ENCODE assay signal across 8 cellular contexts in the genomic region with DNA sequence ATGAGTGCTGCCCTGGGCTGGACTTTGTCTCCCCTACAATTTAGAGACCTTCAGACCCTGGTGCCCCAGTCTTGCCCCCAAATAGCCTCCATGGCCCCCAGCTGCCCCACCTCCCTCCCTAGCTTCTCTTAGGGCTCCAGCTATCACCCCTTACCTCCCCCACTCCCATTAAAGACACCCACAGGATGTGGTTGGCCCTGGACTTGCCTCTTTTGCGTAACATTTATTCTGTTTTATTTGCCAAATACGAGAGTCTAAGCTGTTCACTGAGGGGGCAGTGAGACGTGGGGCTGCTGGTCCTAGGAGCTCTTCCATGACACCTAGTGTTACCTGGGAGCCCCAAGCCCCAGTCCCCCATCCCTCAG. TPM values are rescaled to one million over a fixed set of nuclear protein-coding genes. Genes with fewer than 3 reads are reported as not detected.
DNase-seq lines count a peak whose midpoint lies in the region.

No MANE protein-coding gene starts in this region.

- peak overlapping the region; percentile 35; the same call in 1 of the 2 replicates for H3K27ac ChIP-seq in SJCRH30
- peak overlapping the region; percentile 97 for H3K27ac ChIP-seq in duodenal mucosa (ENCODE audit: low read depth, low read length)

- H3K27me3 ChIP-seq in SJCRH30 (no peaks in the 10 kb centered on the region), duodenal mucosa (ENCODE audit: control insufficient read depth in 1 of 2, insufficient read depth in 2 of 2, low read length in 2 of 2) (no peaks in the 10 kb centered on the region)

- DNase-seq in H4 (ENCODE audit: low spot score) (peak; percentile 72), SJCRH30 (no peak), posterior vena cava (ENCODE audit: low spot score) (peak; percentile 58), COLO668 (lab: John Stamatoyannopoulos, UW; ENCODE audit: unreplicated experiment) (no peak), NCI-H524 treated with DMSO at 0.1 percent for 48 hours (lab: John Stamatoyannopoulos, UW) (no peak), AG08396 (ENCODE audit: low spot score) (no peak), NCI-H2029 treated with DMSO at 0.1 percent for 48 hours (lab: John Stamatoyannopoulos, UW) (no peak)

- H3K9ac ChIP-seq in duodenal mucosa (ENCODE audit: low read depth in 1 of 2, low read length in 2 of 2), result peak overlapping the region; percentile 99 to 100

- H3K4me3 ChIP-seq in SJCRH30, result no peak overlapping the region
- H3K4me3 ChIP-seq in duodenal mucosa (ENCODE audit: low read depth in 1 of 2, low read length in 2 of 2), result peak overlapping the region; percentile 94 to 97

- H3K4me1 ChIP-seq in SJCRH30 (peaks cover 37% of the 10 kb centered on the region), duodenal mucosa (ENCODE audit: control insufficient read depth in 1 of 2, insufficient read depth in 2 of 2, low read length in 2 of 2) (peaks cover 48 to 56% of the 10 kb centered on the region in 2 donors)

- no peaks in the 10 kb centered on the region for H3K9me3 ChIP-seq in SJCRH30 (replicated peaks)
- H3K9me3 ChIP-seq in duodenal mucosa (ENCODE audit: control insufficient read depth in 1 of 2, low read length in 2 of 2), result no peaks in the 10 kb centered on the region

- intact Hi-C loops in posterior vena cava (cut with DNase I), result no loop called here

- H3K36me3 ChIP-seq in SJCRH30, result peaks cover 38% of the 10 kb centered on the region
- peaks cover 53 to 57% of the 10 kb centered on the region in 2 donors for H3K36me3 ChIP-seq in duodenal mucosa (ENCODE audit: control insufficient read depth in 1 of 2, insufficient read depth in 2 of 2, low read length in 2 of 2)

RNA-seq across cellular contexts. Expression of a gene that starts 4.5 kb away (rescaled TPM):
- 2.9 TPM in 2 replicates for total RNA-seq in H4 (2014; rRNA removed; shearing (Covaris generic))
- 5.1 and 7.7 TPM in 2 replicates for total RNA-seq in SJCRH30 (2014; rRNA removed; shearing (Covaris generic))
- 10 to 100 TPM in 1 of 2 donors, 1 to 10 TPM in 1; 7.7 to 18.4 TPM for total RNA-seq in posterior vena cava

RNA-seq across cellular contexts. Expression of a gene that starts 35.7 kb away (rescaled TPM):
- 113 and 172 TPM in 2 replicates for total RNA-seq in H4 (2014; rRNA removed; shearing (Covaris generic))
- 71.1 and 82.3 TPM in 2 replicates for total RNA-seq in SJCRH30 (2014; rRNA removed; shearing (Covaris generic))
- total RNA-seq in posterior vena cava, result 10 to 100 TPM; 43.6 to 49.6 TPM

Comparison
In these comparisons a context has a peak if more than half of its experiments do, and no peak if none do; other contexts are left out.
1. DNase-seq: peak in H4 (single experiment) and posterior vena cava (single experiment); none in SJCRH30 (0 of 2), COLO668 (single experiment), NCI-H524 treated with DMSO at 0.1 percent for 48 hours (single experiment), AG08396 (single experiment) and NCI-H2029 treated with DMSO at 0.1 percent for 48 hours (single experiment).